ENCODE assay signal across 9 cellular contexts in genomic region chr5:95644351-95645042, GRCh38. TPM values are rescaled to one million over a fixed set of nuclear protein-coding genes. Genes with fewer than 3 reads are reported as not detected.
DNase-seq lines count a peak whose midpoint lies in the region; ATAC-seq and TF ChIP-seq lines count a peak whose summit lies in the region.
"Had no signal": no experiment of that assay in that cellular context is flagged by ENCODE, and none has a peak within 500 bp of the region (broad histone marks: within the 10 kb centered on the region; RNA-seq: fewer than 3 reads in every experiment).

No MANE protein-coding gene starts in this region.

- H3K14ac ChIP-seq in neuronal stem cell (ENCODE audit: low read length), result no peak overlapping the region

- no peak overlapping the region for H4K91ac ChIP-seq in neuronal stem cell (ENCODE audit: low read depth, low read length, poor library complexity)

- no peaks in the 10 kb centered on the region for H3K36me3 ChIP-seq in CD4-positive, CD25-positive, alpha-beta regulatory T cell (ENCODE audit: control insufficient read depth, insufficient read depth, low read length)
- H3K36me3 ChIP-seq in neuronal stem cell (replicated peaks in 1 of 2; ENCODE audit: control insufficient read depth in 2 of 2, insufficient read depth in 2 of 2, low read length in 2 of 2), result no peaks in the 10 kb centered on the region

- no peak overlapping the region for H3K4me2 ChIP-seq in neuronal stem cell (ENCODE audit: insufficient read depth, low read length, poor library complexity, severe bottlenecking)

- H3K27ac Mint-ChIP-seq in CD4-positive, CD25-positive, alpha-beta regulatory T cell, result peak overlapping the region in 2 of 3 donors; percentile 53 to 73

- TF ChIP-seq CTCF in epithelial cell of proximal tubule (conservative IDR thresholded peaks at IDR 0.05; ENCODE audit: low read depth, low read length), result peak; percentile 92

- no peak overlapping the region for H3K18ac ChIP-seq in neuronal stem cell (ENCODE audit: low read length)

- H3K27me3 ChIP-seq in CD4-positive, CD25-positive, alpha-beta regulatory T cell (ENCODE audit: control insufficient read depth, insufficient read depth, low read length), result no peaks in the 10 kb centered on the region
- H3K27me3 ChIP-seq in neuronal stem cell (ENCODE audit: control insufficient read depth in 3 of 3, insufficient read depth in 3 of 3, low read depth in 1 of 3, low read length in 3 of 3), result peaks cover 0 to 18% (median 0%) of the 10 kb centered on the region in 3 experiments

- H3K4me1 ChIP-seq in CD4-positive, CD25-positive, alpha-beta regulatory T cell (ENCODE audit: control insufficient read depth, insufficient read depth, low read length, poor library complexity, severe bottlenecking), result peaks cover 12% of the 10 kb centered on the region
- peaks cover 0 to 3% of the 10 kb centered on the region in 2 donors for H3K4me1 ChIP-seq in neuronal stem cell (ENCODE audit: control insufficient read depth in 2 of 2, insufficient read depth in 1 of 2, low read depth in 1 of 2, low read length in 2 of 2)

- no peaks in the 10 kb centered on the region for H3K79me1 ChIP-seq in neuronal stem cell (ENCODE audit: low read depth, low read length)

- no peak overlapping the region for H3K4ac ChIP-seq in neuronal stem cell (ENCODE audit: low read length)

- no peak overlapping the region for H3K9ac ChIP-seq in neuronal stem cell (ENCODE audit: low read depth, low read length, poor library complexity)

- H3K9me3 ChIP-seq in CD4-positive, CD25-positive, alpha-beta regulatory T cell (ENCODE audit: control insufficient read depth in 2 of 2, low read length in 2 of 2), result no peaks in the 10 kb centered on the region
- H3K9me3 ChIP-seq in neuronal stem cell (replicated peaks in 1 of 2; ENCODE audit: control insufficient read depth in 2 of 2, insufficient read depth in 1 of 2, low read depth in 1 of 2, low read length in 2 of 2), result peaks cover 0 to 4% of the 10 kb centered on the region in 2 donors

- peak in 2 of 3 donors; percentile 43 to 76 for DNase-seq in CD4-positive, CD25-positive, alpha-beta regulatory T cell
- peak; percentile 47 for DNase-seq in NCI-H345 treated with DMSO at 0.1 percent for 48 hours (lab: John Stamatoyannopoulos, UW; ENCODE audit: unreplicated experiment)
- peak; percentile 26 for DNase-seq in activated CD4-positive, alpha-beta T cell treated with anti-CD3 and anti-CD28 coated beads, Interleukin-2, amount 50 U/mL, for 1 hour
- DNase-seq in epithelial cell of proximal tubule (ENCODE audit: low read depth), result no peak
- DNase-seq in neuronal stem cell (ENCODE audit: low spot score), result peak; percentile 23

- H3K4me3 ChIP-seq in CD4-positive, CD25-positive, alpha-beta regulatory T cell (ENCODE audit: low read depth, low read length), result peak overlapping the region; percentile 21
- no peak overlapping the region for H3K4me3 ChIP-seq in epithelial cell of proximal tubule (ENCODE audit: low read depth, low read length)
- no peak overlapping the region for H3K4me3 ChIP-seq in neuronal stem cell (ENCODE audit: low read length in 2 of 2)

- peak overlapping the region; percentile 39 for H3K27ac ChIP-seq in CD4-positive, CD25-positive, alpha-beta regulatory T cell (ENCODE audit: insufficient read depth, low read length, poor library complexity, severe bottlenecking)
- no peak overlapping the region for H3K27ac ChIP-seq in neuronal stem cell (replicated peaks; ENCODE audit: low read length)

- H3K4me3 Mint-ChIP-seq in CD4-positive, CD25-positive, alpha-beta regulatory T cell, result peak overlapping the region; percentile 4 to 50 (median 8)

- no peak overlapping the region for H4K8ac ChIP-seq in neuronal stem cell (ENCODE audit: low read depth, low read length)

- no peak overlapping the region for H2AK5ac ChIP-seq in neuronal stem cell (ENCODE audit: low read depth, low read length)

- no peak overlapping the region for H2BK12ac ChIP-seq in neuronal stem cell (ENCODE audit: low read length)

- peak overlapping the region; percentile 65 for H2AFZ ChIP-seq in neuronal stem cell (ENCODE audit: low read length)

- no peak for ATAC-seq in CD4-positive, CD25-positive, alpha-beta regulatory T cell (ENCODE audit: low read depth in 2 of 2)
- ATAC-seq in GM18517 (IDR thresholded peaks at IDR 0.05; ENCODE audit: unreplicated experiment), result peak; percentile 44
- peak; percentile 32 for ATAC-seq in HG03060 (IDR thresholded peaks at IDR 0.05; ENCODE audit: low read depth, unreplicated experiment)
- no peak for ATAC-seq in GM18520 (IDR thresholded peaks at IDR 0.05; ENCODE audit: unreplicated experiment)

- no peak overlapping the region for H2BK5ac ChIP-seq in neuronal stem cell (ENCODE audit: low read length)

- no peak overlapping the region for H2BK120ac ChIP-seq in neuronal stem cell (ENCODE audit: low read depth, low read length)

- H3K9me3 Mint-ChIP-seq in CD4-positive, CD25-positive, alpha-beta regulatory T cell, result no peaks in the 10 kb centered on the region

- H3K4me1 Mint-ChIP-seq in CD4-positive, CD25-positive, alpha-beta regulatory T cell, result peaks cover 6 to 28% (median 21%) of the 10 kb centered on the region in 4 donors

- peaks cover 10% of the 10 kb centered on the region for H3K27me3 Mint-ChIP-seq in CD4-positive, CD25-positive, alpha-beta regulatory T cell

- no CpG with 5 or more reads among the region's 4 CpGs for WGBS in neuronal stem cell (ENCODE audit: extremely low coverage in 2 of 2, insufficient read length in 2 of 2, insufficient replicate concordance in 1 of 2), 2 donors

- no peak overlapping the region for H2BK15ac ChIP-seq in neuronal stem cell (ENCODE audit: low read length)

- H3K36me3 Mint-ChIP-seq in CD4-positive, CD25-positive, alpha-beta regulatory T cell, result no peaks in the 10 kb centered on the region

- H3K23ac ChIP-seq in neuronal stem cell (ENCODE audit: low read depth, low read length, poor library complexity), result no peak overlapping the region

RNA-seq across cellular contexts. Expression of gene RFESD, which starts 2.1 kb away (rescaled TPM):
- 2.2 TPM for total RNA-seq in CD4-positive, CD25-positive, alpha-beta regulatory T cell
- 10 to 100 TPM in 3 of 4 donors, 1 to 10 TPM in 1; 5.1 to 12.1 (median 10.1) TPM for polyA plus RNA-seq in CD4-positive, CD25-positive, alpha-beta regulatory T cell
- total RNA-seq in epithelial cell of proximal tubule, result 0.52 and 2.7 TPM in 2 replicates
- polyA plus RNA-seq in neuronal stem cell (2013, experiment 1 of 2), result 4.0 TPM
- polyA plus RNA-seq in neuronal stem cell (2013, experiment 2 of 2), result 3.6 TPM

RNA-seq across cellular contexts. Expression of gene GPR150, which starts 24.6 kb away (rescaled TPM):
- total RNA-seq in CD4-positive, CD25-positive, alpha-beta regulatory T cell, result 0.37 TPM
- polyA plus RNA-seq in CD4-positive, CD25-positive, alpha-beta regulatory T cell, result under 1 TPM; 0.19 to 0.77 (median 0.65) TPM
- total RNA-seq in epithelial cell of proximal tubule, result 0.58 TPM in 1 of 2 replicates, not detected in the other
- 0.22 TPM for polyA plus RNA-seq in neuronal stem cell (2013, experiment 1 of 2)
- 0.21 TPM for polyA plus RNA-seq in neuronal stem cell (2013, experiment 2 of 2)

RNA-seq across cellular contexts. Expression of gene SPATA9, which starts 38.3 kb away (rescaled TPM):
- total RNA-seq in CD4-positive, CD25-positive, alpha-beta regulatory T cell, result not detected
- polyA plus RNA-seq in CD4-positive, CD25-positive, alpha-beta regulatory T cell, result under 1 TPM in 1 of 4 donors, not detected in 3; 0.28 TPM
- total RNA-seq in epithelial cell of proximal tubule, result 0.36 TPM in 1 of 2 replicates, not detected in the other
- 0.11 TPM for polyA plus RNA-seq in neuronal stem cell (2013, experiment 1 of 2)
- 0.06 TPM for polyA plus RNA-seq in neuronal stem cell (2013, experiment 2 of 2)
- total RNA-seq: activated CD8-positive, alpha-beta memory T cell treated with anti-CD3 and anti-CD28 coated beads for 36 hours had no signal

Comparison
In these comparisons a context has a peak if more than half of its experiments do, and no peak if none do; other contexts are left out.
1. ATAC-seq: peak in GM18517 (single experiment) and HG03060 (single experiment); none in CD4-positive, CD25-positive, alpha-beta regulatory T cell (0 of 2) and GM18520 (single experiment).